13 cellular contexts compared by ENCODE assay signal in genomic region chr21:43312751-43313169, GRCh38.
DNase-seq lines count a peak whose midpoint lies in the region; ATAC-seq and TF ChIP-seq lines count a peak whose summit lies in the region.
"Had no signal": no experiment of that assay in that cellular context is flagged by ENCODE, and none has a peak within 500 bp of the region (broad histone marks: within the 10 kb centered on the region; RNA-seq: fewer than 3 reads in every experiment).

No MANE protein-coding gene starts in this region.

- no peak overlapping the region for H3K4me3 Mint-ChIP-seq in activated CD8-positive, alpha-beta memory T cell treated with anti-CD3 and anti-CD28 coated beads, Interleukin-2, amount 10 ng/mL, durations not matched to agents 7 days and 5 days
- H3K4me3 Mint-ChIP-seq: activated naive CD8-positive, alpha-beta T cell had no signal

- H3K27me3 Mint-ChIP-seq in activated CD8-positive, alpha-beta memory T cell treated with anti-CD3 and anti-CD28 coated beads, Interleukin-2, amount 10 ng/mL, durations not matched to agents 7 days and 5 days, result peaks cover 8% of the 10 kb centered on the region
- H3K27me3 Mint-ChIP-seq: activated naive CD8-positive, alpha-beta T cell had no signal

- no peak for DNase-seq in activated CD8-positive, alpha-beta memory T cell treated with anti-CD3 and anti-CD28 coated beads, Interleukin-2, amount 10 ng/mL, durations not matched to agents 7 days and 5 days
- DNase-seq in activated CD8-positive, alpha-beta memory T cell treated with anti-CD3 and anti-CD28 coated beads for 24 hours, result no peak
- DNase-seq in SW480 (ENCODE audit: low spot score) (peak; percentile 89), suprapubic skin (ENCODE audit: low spot score in 2 of 2) (no peak), GDM1 (lab: John Stamatoyannopoulos, UW) (no peak), dedifferentiated amniotic fluid mesenchymal stem cell (ENCODE audit: extremely low spot score) (no peak), NCI-H1930 (lab: John Stamatoyannopoulos, UW) (no peak)
- DNase-seq: HCEC 1CT; Kasumi-1; naive thymus-derived CD4-positive, alpha-beta T cell had no signal

- WGBS in suprapubic skin, result 61% methylated on average over 6 of the region's 6 CpGs

- no peak for TF ChIP-seq EP300 in suprapubic skin (IDR thresholded peaks at IDR 0.05)

- no peaks in the 10 kb centered on the region for H3K9me3 Mint-ChIP-seq in activated CD8-positive, alpha-beta memory T cell treated with anti-CD3 and anti-CD28 coated beads, Interleukin-2, amount 10 ng/mL, durations not matched to agents 7 days and 5 days (ENCODE audit: low read depth)

- no peak for TF ChIP-seq POLR2A in suprapubic skin (IDR thresholded peaks at IDR 0.05)

- CTCF ChIA-PET in activated CD8-positive, alpha-beta memory T cell treated with anti-CD3 and anti-CD28 coated beads, Interleukin-2, amount 10 ng/mL, durations not matched to agents 7 days and 5 days (lab: Charles Lee), result interaction anchor here (1.2 kb wide), 1 partner anchor 12 kb away, joined by 4 read pairs; no protein-coding TSS in a partner anchor

- peak overlapping the region; percentile 47 for H3K27ac ChIP-seq in suprapubic skin
- H3K27ac ChIP-seq: upper lobe of left lung had no signal

- peaks cover 31% of the 10 kb centered on the region for H3K4me1 ChIP-seq in suprapubic skin

- H3K27ac Mint-ChIP-seq in activated CD8-positive, alpha-beta memory T cell treated with anti-CD3 and anti-CD28 coated beads, Interleukin-2, amount 10 ng/mL, durations not matched to agents 7 days and 5 days, result peak overlapping the region; percentile 63
- H3K27ac Mint-ChIP-seq: activated naive CD8-positive, alpha-beta T cell had no signal

- peaks cover 52% of the 10 kb centered on the region for H3K4me1 Mint-ChIP-seq in activated CD8-positive, alpha-beta memory T cell treated with anti-CD3 and anti-CD28 coated beads, Interleukin-2, amount 10 ng/mL, durations not matched to agents 7 days and 5 days

- H3K36me3 Mint-ChIP-seq in activated CD8-positive, alpha-beta memory T cell treated with anti-CD3 and anti-CD28 coated beads, Interleukin-2, amount 10 ng/mL, durations not matched to agents 7 days and 5 days, result peaks cover 1% of the 10 kb centered on the region
- H3K36me3 Mint-ChIP-seq: activated naive CD8-positive, alpha-beta T cell; naive thymus-derived CD4-positive, alpha-beta T cell had no signal

- no peaks in the 10 kb centered on the region for H3K36me3 ChIP-seq in suprapubic skin
- H3K36me3 ChIP-seq: upper lobe of left lung had no signal

- peak; percentile 53 for ATAC-seq in activated CD8-positive, alpha-beta memory T cell treated with anti-CD3 and anti-CD28 coated beads, Interleukin-2, amount 10 ng/mL, durations not matched to agents 7 days and 5 days
- peak; percentile 57 for ATAC-seq in HG03439 (IDR thresholded peaks at IDR 0.05; ENCODE audit: unreplicated experiment)
- ATAC-seq: naive thymus-derived CD4-positive, alpha-beta T cell had no signal

- H3K4me3 ChIP-seq in suprapubic skin, result no peak overlapping the region
- H3K4me3 ChIP-seq: upper lobe of left lung had no signal

- TF ChIP-seq CTCF in suprapubic skin (IDR thresholded peaks at IDR 0.05), result no peak

- peaks cover 6% of the 10 kb centered on the region for H3K27me3 ChIP-seq in suprapubic skin
- H3K27me3 ChIP-seq: upper lobe of left lung had no signal

- no peaks in the 10 kb centered on the region for H3K9me3 ChIP-seq in suprapubic skin
